Comparison of ENCODE assay signal across 1 cellular context in the genomic region with DNA sequence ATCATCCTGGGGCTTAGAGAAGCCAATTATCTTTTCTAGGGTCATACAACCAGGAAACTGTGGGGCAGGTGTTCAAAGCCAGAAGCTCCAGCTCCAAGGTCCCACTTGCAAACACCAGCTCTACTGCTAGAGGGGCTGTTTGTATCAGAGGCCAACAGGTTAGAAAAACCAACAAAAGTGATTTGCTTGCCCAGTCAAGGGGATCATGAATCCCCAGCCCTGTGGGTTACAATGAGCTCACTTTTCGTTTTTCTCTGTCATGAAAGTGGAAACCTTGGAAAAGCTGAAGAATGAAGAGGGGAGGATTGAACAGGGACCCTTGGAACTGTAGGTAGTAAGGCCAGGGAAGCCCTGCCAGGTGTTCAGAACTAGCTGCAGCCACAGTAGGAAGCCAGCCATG.
TF ChIP-seq lines count a peak whose summit lies in the region.

No MANE protein-coding gene starts in this region.

TF ChIP-seq in H1, 55 proteins besides CTCF, POLR2A, EP300 and RAD21 (continued from another document):
- no peak for TF ChIP-seq SIX5 (IDR thresholded peaks at IDR 0.05; ENCODE audit: low read depth, low read length)
- no peak for TF ChIP-seq RNF2 (IDR thresholded peaks at IDR 0.05; ENCODE audit: borderline replicate concordance, low read depth, low read length, missing control alignments, poor library complexity, severe bottlenecking)
- no peak for TF ChIP-seq E2F6 (IDR thresholded peaks at IDR 0.05)
- TF ChIP-seq POLR2AphosphoS5 (IDR thresholded peaks at IDR 0.05; ENCODE audit: low read depth, low read length) = no peak
- TF ChIP-seq ASH2L (IDR thresholded peaks at IDR 0.05; ENCODE audit: low read length) = no peak
- no peak for TF ChIP-seq KDM1A (IDR thresholded peaks at IDR 0.05; ENCODE audit: borderline replicate concordance, low read length)
- TF ChIP-seq SRF (IDR thresholded peaks at IDR 0.05; ENCODE audit: low read depth, low read length) = no peak
